In genomic region chr15:83064859-83065258, GRCh38 we compare ENCODE assay signal across 10 cellular contexts. TPM values are rescaled to one million over a fixed set of nuclear protein-coding genes. Genes with fewer than 3 reads are reported as not detected.
DNase-seq lines count a peak whose midpoint lies in the region; ATAC-seq and TF ChIP-seq lines count a peak whose summit lies in the region.
"Had no signal": no experiment of that assay in that cellular context is flagged by ENCODE, and none has a peak within 500 bp of the region (broad histone marks: within the 10 kb centered on the region; RNA-seq: fewer than 3 reads in every experiment).

No MANE protein-coding gene starts in this region.

- no peak for ATAC-seq in HG02840 (IDR thresholded peaks at IDR 0.05; ENCODE audit: low FRiP score, unreplicated experiment)
- ATAC-seq: esophagus mucosa had no signal

- no peak overlapping the region for H3K23ac ChIP-seq in neuronal stem cell (ENCODE audit: low read depth, low read length, poor library complexity)

- H2AK5ac ChIP-seq in neuronal stem cell (ENCODE audit: low read depth, low read length), result no peak overlapping the region

- peaks cover 55% of the 10 kb centered on the region for H3K4me1 ChIP-seq in OCI-LY3 (ENCODE audit: low read length)
- peaks cover 26% of the 10 kb centered on the region for H3K4me1 ChIP-seq in endocrine pancreas (ENCODE audit: control insufficient read depth, insufficient read depth, low read length)
- peaks cover 0 to 59% (median 55%) of the 10 kb centered on the region in 4 donors for H3K4me1 ChIP-seq in sigmoid colon
- peaks cover 2 to 8% of the 10 kb centered on the region in 2 donors for H3K4me1 ChIP-seq in neuronal stem cell (ENCODE audit: control insufficient read depth in 2 of 2, insufficient read depth in 1 of 2, low read depth in 1 of 2, low read length in 2 of 2)

- TF ChIP-seq POLR2A in sigmoid colon (IDR thresholded peaks at IDR 0.05), result no peak

- peaks cover 52% of the 10 kb centered on the region for H4K20me1 ChIP-seq in OCI-LY3 (ENCODE audit: insufficient read depth, low read length)

- no peak overlapping the region for H3K18ac ChIP-seq in neuronal stem cell (ENCODE audit: low read length)

- no peak overlapping the region for H4K91ac ChIP-seq in neuronal stem cell (ENCODE audit: low read depth, low read length, poor library complexity)

- no peak overlapping the region for H2BK15ac ChIP-seq in neuronal stem cell (ENCODE audit: low read length)

- peaks cover 2% of the 10 kb centered on the region for H3K79me1 ChIP-seq in neuronal stem cell (ENCODE audit: low read depth, low read length)

- H2AFZ ChIP-seq in OCI-LY3 (ENCODE audit: low read depth, low read length) (no peak overlapping the region), neuronal stem cell (ENCODE audit: low read length) (no peak overlapping the region)

- TF ChIP-seq EP300 in sigmoid colon (IDR thresholded peaks at IDR 0.05), result no peak

- H3K27ac ChIP-seq in OCI-LY3 (ENCODE audit: low read length) (peak overlapping the region; percentile 86), sigmoid colon (peak overlapping the region in 1 of 4 donors; percentile 99), neuronal stem cell (replicated peaks; ENCODE audit: low read length) (no peak overlapping the region)
- H3K27ac ChIP-seq: 22Rv1 had no signal

- H3K36me3 ChIP-seq in OCI-LY3 (replicated peaks; ENCODE audit: low read depth, low read length) (peaks cover 21% of the 10 kb centered on the region), endocrine pancreas (ENCODE audit: control insufficient read depth, insufficient read depth, low read length) (no peaks in the 10 kb centered on the region), sigmoid colon (no peaks in the 10 kb centered on the region), neuronal stem cell (replicated peaks in 1 of 2; ENCODE audit: control insufficient read depth in 2 of 2, insufficient read depth in 2 of 2, low read length in 2 of 2) (peaks cover 0 to 37% of the 10 kb centered on the region in 2 donors)

- DNase-seq in DMS153 (lab: John Stamatoyannopoulos, UW) (peak; percentile 42), DMS153 treated with DMSO at 0.1 percent for 48 hours (lab: John Stamatoyannopoulos, UW; ENCODE audit: unreplicated experiment) (no peak), sigmoid colon (no peak), neuronal stem cell (ENCODE audit: low spot score) (no peak), NCI-H1694 (lab: John Stamatoyannopoulos, UW) (no peak)

- H3K79me2 ChIP-seq in OCI-LY3 (ENCODE audit: low read length), result peaks cover 72% of the 10 kb centered on the region

- H3K9me3 ChIP-seq in OCI-LY3 (ENCODE audit: insufficient read depth, low read length), result no peaks in the 10 kb centered on the region
- no peaks in the 10 kb centered on the region for H3K9me3 ChIP-seq in endocrine pancreas (ENCODE audit: control insufficient read depth, low read length)
- no peaks in the 10 kb centered on the region for H3K9me3 ChIP-seq in sigmoid colon
- H3K9me3 ChIP-seq in neuronal stem cell (replicated peaks in 1 of 2; ENCODE audit: control insufficient read depth in 2 of 2, insufficient read depth in 1 of 2, low read depth in 1 of 2, low read length in 2 of 2), result peaks cover 0 to 11% of the 10 kb centered on the region in 2 donors

- H3K4me2 ChIP-seq in OCI-LY3 (ENCODE audit: low read length) (peak overlapping the region; percentile 97), neuronal stem cell (ENCODE audit: insufficient read depth, low read length, poor library complexity, severe bottlenecking) (no peak overlapping the region)

- H2BK12ac ChIP-seq in neuronal stem cell (ENCODE audit: low read length), result no peak overlapping the region

- intact Hi-C loops in sigmoid colon (cut with DNase I), result no loop called here

- H3K4me3 ChIP-seq in OCI-LY3 (ENCODE audit: low read length), result peak overlapping the region; percentile 84
- H3K4me3 ChIP-seq in endocrine pancreas (ENCODE audit: control insufficient read depth, insufficient read depth, low read length), result peak overlapping the region; percentile 93
- H3K4me3 ChIP-seq in sigmoid colon, result peak overlapping the region in 3 of 4 donors; percentile 65 to 96 (median 89)
- H3K4me3 ChIP-seq in neuronal stem cell (ENCODE audit: low read length in 2 of 2), result peak overlapping the region in 1 of 2 donors; percentile 71

- H2BK5ac ChIP-seq in neuronal stem cell (ENCODE audit: low read length), result no peak overlapping the region

- TF ChIP-seq CTCF in OCI-LY3 (IDR thresholded peaks at IDR 0.05; ENCODE audit: low read depth, low read length) (no peak), sigmoid colon (IDR thresholded peaks at IDR 0.05) (no peak)

- no peak overlapping the region for H3K4ac ChIP-seq in neuronal stem cell (ENCODE audit: low read length)

- 11 to 27% methylated on average over 4 of the region's 4 CpGs for WGBS in sigmoid colon, 2 donors
- no CpG with 5 or more reads among the region's 4 CpGs for WGBS in neuronal stem cell (ENCODE audit: extremely low coverage in 2 of 2, insufficient read length in 2 of 2, insufficient replicate concordance in 1 of 2), 2 donors

- no peak overlapping the region for H3K14ac ChIP-seq in neuronal stem cell (ENCODE audit: low read length)

- H2BK120ac ChIP-seq in neuronal stem cell (ENCODE audit: low read depth, low read length), result no peak overlapping the region

- H3K27me3 ChIP-seq in OCI-LY3 (ENCODE audit: low read depth, low read length) (no peaks in the 10 kb centered on the region), endocrine pancreas (ENCODE audit: control insufficient read depth, insufficient read depth, low read length) (no peaks in the 10 kb centered on the region), sigmoid colon (no peaks in the 10 kb centered on the region), neuronal stem cell (ENCODE audit: control insufficient read depth in 3 of 3, insufficient read depth in 3 of 3, low read depth in 1 of 3, low read length in 3 of 3) (no peaks in the 10 kb centered on the region)

- H3K9ac ChIP-seq in OCI-LY3 (ENCODE audit: low read length), result peak overlapping the region; percentile 90
- H3K9ac ChIP-seq in endocrine pancreas (ENCODE audit: control insufficient read depth, insufficient read depth, low read length), result no peak overlapping the region
- H3K9ac ChIP-seq in neuronal stem cell (ENCODE audit: low read depth, low read length, poor library complexity), result no peak overlapping the region

- H4K8ac ChIP-seq in neuronal stem cell (ENCODE audit: low read depth, low read length), result no peak overlapping the region

RNA-seq across cellular contexts. Expression of gene BTBD1, which starts 2.2 kb away (rescaled TPM):
- total RNA-seq in sigmoid colon, result 10 to 100 TPM; 64.2 to 82.4 (median 71.3) TPM
- 10 to 100 TPM; 32.1 to 59.9 (median 39.0) TPM for polyA plus RNA-seq in sigmoid colon
- polyA plus RNA-seq in neuronal stem cell (2013, experiment 1 of 2), result 23.3 TPM
- polyA plus RNA-seq in neuronal stem cell (2013, experiment 2 of 2), result 23.8 TPM

RNA-seq across cellular contexts. Expression of gene TM6SF1, which starts 42.6 kb away (rescaled TPM):
- total RNA-seq in sigmoid colon, result 1 to 10 TPM; 2.6 to 7.5 (median 4.6) TPM
- 1 to 10 TPM; 1.2 to 3.7 (median 2.6) TPM for polyA plus RNA-seq in sigmoid colon
- 0.04 TPM for polyA plus RNA-seq in neuronal stem cell (2013, experiment 1 of 2)
- polyA plus RNA-seq in neuronal stem cell (2013, experiment 2 of 2), result 0.03 TPM

RNA-seq across cellular contexts. Expression of gene C15orf40, which starts 53.4 kb away (rescaled TPM):
- 10 to 100 TPM in 3 of 4 donors, 1 to 10 TPM in 1; 9.1 to 14.6 (median 12.0) TPM for total RNA-seq in sigmoid colon
- polyA plus RNA-seq in sigmoid colon, result 10 to 100 TPM; 21.3 to 26.1 (median 23.4) TPM
- 10.4 TPM for polyA plus RNA-seq in neuronal stem cell (2013, experiment 1 of 2)
- polyA plus RNA-seq in neuronal stem cell (2013, experiment 2 of 2), result 11.2 TPM
